Comparison of ENCODE assay signal across 8 cellular contexts in the genomic region with DNA sequence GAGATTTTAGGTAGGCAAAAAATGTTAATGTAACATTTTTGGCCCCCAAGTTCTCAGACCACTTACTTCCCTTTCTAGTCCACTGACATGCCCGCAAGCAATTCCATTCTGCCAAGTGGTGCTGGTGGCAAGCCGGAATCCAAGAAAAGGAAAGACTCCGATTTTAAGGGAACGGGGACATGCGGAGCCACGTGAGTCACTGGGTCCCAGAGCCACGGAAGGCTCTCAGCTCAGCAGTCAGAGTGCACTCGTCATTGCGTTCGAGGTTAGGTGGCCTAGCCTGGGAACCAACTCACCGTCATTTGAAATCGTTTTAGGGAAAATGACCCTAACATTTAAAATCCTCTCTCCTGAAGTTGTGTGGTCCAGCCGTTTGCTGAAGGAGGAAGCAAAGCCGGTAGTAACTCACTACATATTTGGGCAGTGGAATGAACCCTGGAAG. TPM values are rescaled to one million over a fixed set of nuclear protein-coding genes. Genes with fewer than 3 reads are reported as not detected.
A peak's percentile ranks its signal among the peaks of the same experiment; 100 is the strongest.
DNase-seq lines count a peak whose midpoint lies in the region; ATAC-seq, FAIRE-seq and TF ChIP-seq lines count a peak whose summit lies in the region.

No MANE protein-coding gene starts in this region.

- peak overlapping the region; percentile 93 for H3K4me3 ChIP-seq in GM12878
- peak overlapping the region; percentile 90 for H3K4me3 ChIP-seq in iPS-18a (ENCODE audit: low read length)
- H3K4me3 ChIP-seq in sigmoid colon, result peak overlapping the region; percentile 61 to 97 (median 87)

- H3K27ac ChIP-seq in GM12878 (ENCODE audit: control insufficient read depth, insufficient read depth), result peak overlapping the region; percentile 96
- peak overlapping the region; percentile 85 for H3K27ac ChIP-seq in iPS-18a (ENCODE audit: low read length)
- peak overlapping the region; percentile 88 to 99 (median 98) for H3K27ac ChIP-seq in sigmoid colon

- SMC1A ChIA-PET in GM12878 (lab: Charles Lee; ENCODE audit: uncharacterized antibody, unreplicated experiment), result interaction anchor here (1.0 to 3.1 kb wide), 14 partner anchors 10 to 378 kb away, joined by 3 to 30 read pairs (median 5); a partner anchor contains a TSS

- peaks cover 4% of the 10 kb centered on the region for H3K4me1 ChIP-seq in GM12878 (ENCODE audit: control insufficient read depth, insufficient read depth, low read length)
- H3K4me1 ChIP-seq in iPS-18a (ENCODE audit: control insufficient read depth, low read depth, low read length), result peaks cover 11% of the 10 kb centered on the region
- H3K4me1 ChIP-seq in sigmoid colon, result peaks cover 0 to 18% (median 8%) of the 10 kb centered on the region in 4 donors

- H2AFZ ChIP-seq in GM12878 (ENCODE audit: control insufficient read depth, low read depth, low read length), result peak overlapping the region; percentile 79

- ATAC-seq in GM12878 (no peak), HG02571 (IDR thresholded peaks at IDR 0.05; ENCODE audit: unreplicated experiment) (no peak)

- H3K27me3 ChIP-seq in GM12878 (replicated peaks in 1 of 2; ENCODE audit: control insufficient read depth in 2 of 2, insufficient read depth in 2 of 2, low read length in 1 of 2), result no peaks in the 10 kb centered on the region
- no peaks in the 10 kb centered on the region for H3K27me3 ChIP-seq in iPS-18a (ENCODE audit: control insufficient read depth, insufficient read depth, low read length)
- no peaks in the 10 kb centered on the region for H3K27me3 ChIP-seq in sigmoid colon

- CTCF ChIA-PET in GM12878 (lab: Yijun Ruan, JAX), result interaction anchor here (1.0 to 3.7 kb wide), 15 partner anchors 11 to 246 kb away, joined by 3 to 45 read pairs (median 11); a partner anchor contains a TSS

- in situ Hi-C loops in GM12878 (cut with MboI), result no loop called here

- TF ChIP-seq RAD21 in GM12878 (IDR thresholded peaks at IDR 0.05; ENCODE audit: insufficient read depth, low read depth, low read length), result no peak

- no peak for TF ChIP-seq POLR2A in GM12878 (IDR thresholded peaks at IDR 0.05; ENCODE audit: low read depth, low read length)
- no peak for TF ChIP-seq POLR2A in sigmoid colon (IDR thresholded peaks at IDR 0.05)

- 29% methylated on average over 14 of the region's 14 CpGs for WGBS in GM12878 (ENCODE audit: insufficient coverage, insufficient replicate concordance, low lambda C conversion rate, missing lambda C conversion rate)
- WGBS in sigmoid colon, 2 donors, result 3 to 10% methylated on average over 14 of the region's 14 CpGs

- H3K9me3 ChIP-seq in GM12878 (replicated peaks; ENCODE audit: control insufficient read depth, insufficient read depth, low read length) (no peaks in the 10 kb centered on the region), iPS-18a (ENCODE audit: control insufficient read depth, low read depth, low read length) (no peaks in the 10 kb centered on the region), sigmoid colon (no peaks in the 10 kb centered on the region)

- TF ChIP-seq EP300 in GM12878 (IDR thresholded peaks at IDR 0.05; ENCODE audit: borderline replicate concordance in 1 of 2, control insufficient read depth in 1 of 2, low read depth in 2 of 2, low read length in 2 of 2) (no peak), sigmoid colon (IDR thresholded peaks at IDR 0.05) (no peak)

- intact Hi-C loops in GM12878 (cut with micrococcal nuclease; ENCODE audit: unreplicated experiment), result loop anchor here (1.0 to 2.0 kb wide), 5 partner anchors 41 to 237 kb away; a partner anchor contains a TSS
- intact Hi-C loops in sigmoid colon (cut with DNase I), result loop anchor here (1.0 to 2.0 kb wide), 4 partner anchors 41 to 237 kb away; a partner anchor contains a TSS

- H3K36me3 ChIP-seq in GM12878 (ENCODE audit: control insufficient read depth in 2 of 2, insufficient read depth in 2 of 2, low read length in 1 of 2) (no peaks in the 10 kb centered on the region), iPS-18a (ENCODE audit: control insufficient read depth, low read depth, low read length) (no peaks in the 10 kb centered on the region), sigmoid colon (no peaks in the 10 kb centered on the region)

- peaks cover 8% of the 10 kb centered on the region for H3K79me2 ChIP-seq in GM12878 (ENCODE audit: control insufficient read depth, insufficient read depth, low read length)

- FAIRE-seq in GM12878 (lab: Jason Lieb, UNC), result no peak

- RAD21 ChIA-PET in GM12878 (lab: Charles Lee; ENCODE audit: unreplicated experiment), result interaction anchor here (0.9 to 3.1 kb wide), 18 partner anchors 42 to 299 kb away, joined by 3 to 42 read pairs (median 11); a partner anchor contains a TSS

- POLR2A ChIA-PET in GM12878 (lab: Charles Lee), result interaction anchor here (1.0 to 2.3 kb wide), 2 partner anchors 41 to 56 kb away, joined by 3 to 11 read pairs; a partner anchor contains a TSS

- H4K20me1 ChIP-seq in GM12878 (ENCODE audit: control insufficient read depth, insufficient read depth), result no peaks in the 10 kb centered on the region

- H3K9ac ChIP-seq in GM12878 (ENCODE audit: control insufficient read depth, insufficient read depth, low read length) (peak overlapping the region; percentile 92), iPS-18a (ENCODE audit: low read length) (peak overlapping the region; percentile 96)

- H3K4me2 ChIP-seq in GM12878 (ENCODE audit: control insufficient read depth, insufficient read depth), result peak overlapping the region; percentile 99

- TF ChIP-seq CTCF in GM12878 (IDR thresholded peaks at IDR 0.05 in 2 of 3, conservative IDR thresholded peaks at IDR 0.05 in 1 of 3; ENCODE audit: control insufficient read depth in 2 of 3, extremely low read depth in 1 of 3, insufficient read depth in 1 of 3, low read depth in 3 of 3, low read length in 3 of 3), result no peak
- no peak for TF ChIP-seq CTCF in sigmoid colon (IDR thresholded peaks at IDR 0.05)

- DNase-seq in NCI-H82 (lab: John Stamatoyannopoulos, UW) (peak; percentile 48), NCI-H82 treated with DMSO at 0.1 percent for 48 hours (lab: John Stamatoyannopoulos, UW; ENCODE audit: unreplicated experiment) (no peak), NCI-H69 (lab: John Stamatoyannopoulos, UW) (peak; percentile 71), GM12878 (ENCODE audit: low read depth, low spot score) (no peak), sigmoid colon (peak; percentile 68), NCI-H345 (lab: John Stamatoyannopoulos, UW) (no peak)

- TSS peak; percentile 91 for BruUV-seq in GM12878 (replicated peaks; lab: Mats Ljungman, UMichigan)

RNA-seq across cellular contexts. Expression of a gene that starts 0.7 kb away (rescaled TPM):
- 25.4 and 26.9 TPM in 2 replicates for total RNA-seq in GM12878 (2013; cell fraction: nucleolus; rRNA removed)
- total RNA-seq in GM12878 (2014; rRNA removed), result 9.0 and 13.5 TPM in 2 replicates
- 8.0 and 11.5 TPM in 2 replicates for total RNA-seq in GM12878 (2014; rRNA removed; fragmentation: Illumina TruSeq; extraction: Trizol)
- 7.8 and 8.3 TPM in 2 replicates for total RNA-seq in GM12878 (2021)
- polyA plus RNA-seq in GM12878 (2011; ENCODE audit: low read depth), result 5.4 TPM
- 12.4 and 13.0 TPM in 2 replicates for polyA plus RNA-seq in GM12878 (2011; rRNA removed)
- 8.6 and 9.1 TPM in 2 replicates for polyA plus RNA-seq in GM12878 (2011; cell fraction: cytosol; rRNA removed)
- 12.4 and 14.3 TPM in 2 replicates for polyA plus RNA-seq in GM12878 (2011; cell fraction: nucleus; rRNA removed)
- polyA plus RNA-seq in GM12878 (2012), result 7.0 and 9.8 TPM in 2 replicates
- 8.3 and 10.4 TPM in 2 replicates for polyA plus RNA-seq in GM12878 (2014; fragmentation: Illumina TruSeq; extraction: Trizol)
- 1 to 10 TPM; 1.7 to 2.5 TPM for polyA plus RNA-seq in GM12878 (2014; fragmentation: Nextera tagmentation; extraction: Ambion mirVana)
- polyA plus RNA-seq in GM12878 (2014; rRNA removed), result 8.5 and 9.7 TPM in 2 replicates
- 10 to 100 TPM; 10.3 to 12.0 TPM for polyA plus RNA-seq in GM12878 (2016; fragmentation: Nextera tagmentation; extraction: Ambion mirVana)
- polyA minus RNA-seq in GM12878 (2011; rRNA and poly(A)+ RNA removed), result 5.1 and 7.2 TPM in 2 replicates
- polyA minus RNA-seq in GM12878 (2011; cell fraction: cytosol; rRNA and poly(A)+ RNA removed), result 1.1 and 3.0 TPM in 2 replicates
- 5.8 and 10.9 TPM in 2 replicates for polyA minus RNA-seq in GM12878 (2011; cell fraction: nucleus; rRNA and poly(A)+ RNA removed)
- total RNA-seq in sigmoid colon, result 10 to 100 TPM in 1 of 4 donors, 1 to 10 TPM in 3; 5.8 to 13.3 (median 9.2) TPM
- polyA plus RNA-seq in sigmoid colon, result 10 to 100 TPM in 1 of 3 donors, 1 to 10 TPM in 2; 8.0 to 12.5 (median 8.4) TPM

RNA-seq across cellular contexts. Expression of a gene that starts 41.4 kb away (rescaled TPM):
- total RNA-seq in GM12878 (2013; cell fraction: nucleolus; rRNA removed), result 19.6 and 24.1 TPM in 2 replicates
- total RNA-seq in GM12878 (2014; rRNA removed) (75.6 and 79.8 TPM in 2 replicates), GM12878 (2014; rRNA removed; fragmentation: Illumina TruSeq; extraction: Trizol) (102 and 103 TPM in 2 replicates), GM12878 (2021) (80.1 and 86.2 TPM in 2 replicates), sigmoid colon (10 to 100 TPM; 87.8 to 97.6 (median 89.8) TPM)
- 33.9 TPM for polyA plus RNA-seq in GM12878 (2011; ENCODE audit: low read depth)
- polyA plus RNA-seq in GM12878 (2011; rRNA removed) (34.6 and 59.2 TPM in 2 replicates), GM12878 (2014; fragmentation: Illumina TruSeq; extraction: Trizol) (101 and 110 TPM in 2 replicates), GM12878 (2014; fragmentation: Nextera tagmentation; extraction: Ambion mirVana) (10 to 100 TPM; 12.2 to 31.2 TPM), GM12878 (2014; rRNA removed) (86.3 and 86.9 TPM in 2 replicates), GM12878 (2016; fragmentation: Nextera tagmentation; extraction: Ambion mirVana) (100 to 1,000 TPM; 218 to 222 TPM), sigmoid colon (10 to 100 TPM; 72.2 to 76.5 (median 73.9) TPM)
- polyA plus RNA-seq in GM12878 (2011; cell fraction: cytosol; rRNA removed), result 26.7 and 34.1 TPM in 2 replicates
- 18.7 and 25.9 TPM in 2 replicates for polyA plus RNA-seq in GM12878 (2011; cell fraction: nucleus; rRNA removed)
- 56.2 and 65.5 TPM in 2 replicates for polyA plus RNA-seq in GM12878 (2012)
- polyA minus RNA-seq in GM12878 (2011; rRNA and poly(A)+ RNA removed), result 3.4 and 5.5 TPM in 2 replicates
- 8.8 and 9.9 TPM in 2 replicates for polyA minus RNA-seq in GM12878 (2011; cell fraction: cytosol; rRNA and poly(A)+ RNA removed)
- polyA minus RNA-seq in GM12878 (2011; cell fraction: nucleus; rRNA and poly(A)+ RNA removed), result 8.1 and 14.2 TPM in 2 replicates

Comparison
In these comparisons a context has a peak if more than half of its experiments do, and no peak if none do; other contexts are left out.
1. DNase-seq: peak in NCI-H82 (single experiment), NCI-H69 (single experiment) and sigmoid colon (single experiment); none in NCI-H82 treated with DMSO at 0.1 percent for 48 hours (single experiment), GM12878 (single experiment) and NCI-H345 (single experiment).
2. Peak in every context shown above with its lines, with median percentiles within 50 percentile points of each other: H3K27ac ChIP-seq and H3K4me3 ChIP-seq.